13 cellular contexts compared by ENCODE assay signal in genomic region chr10:113947138-113948011, GRCh38.
DNase-seq lines count a peak whose midpoint lies in the region; ATAC-seq, FAIRE-seq and TF ChIP-seq lines count a peak whose summit lies in the region.
"Had no signal": no experiment of that assay in that cellular context is flagged by ENCODE, and none has a peak within 500 bp of the region (broad histone marks: within the 10 kb centered on the region; RNA-seq: fewer than 3 reads in every experiment).

No MANE protein-coding gene starts in this region.

- H2AFZ ChIP-seq in SK-N-SH (ENCODE audit: low read depth): no peak overlapping the region
- no peak overlapping the region for H2AFZ ChIP-seq in keratinocyte (ENCODE audit: control insufficient read depth, low read length)

- H3K9me3 ChIP-seq in SK-N-SH (no peaks in the 10 kb centered on the region), keratinocyte (ENCODE audit: control insufficient read depth, low read depth, low read length) (no peaks in the 10 kb centered on the region), transverse colon (no peaks in the 10 kb centered on the region), WERI-Rb-1 (ENCODE audit: severe bottlenecking) (no peaks in the 10 kb centered on the region)

- H3K4me2 ChIP-seq in SK-N-SH (no peak overlapping the region), keratinocyte (ENCODE audit: control insufficient read depth, extremely low read depth, insufficient read depth, low read depth, low read length) (peak overlapping the region; percentile 9)

- dilution Hi-C loops in keratinocyte (cut with MboI; ENCODE audit: extremely low pct_ligation_motif_present, low sequenced_read_pairs): no loop called here

- CTCF ChIA-PET in SK-N-SH (lab: Yijun Ruan, JAX) (interaction anchor here (0.6 kb wide), 1 partner anchor 16 kb away, joined by 3 read pairs; no protein-coding TSS in a partner anchor), T-cell (lab: Charles Lee) (interaction anchor here in 1 of 2 donors (0.8 kb wide), 1 partner anchor 890 kb away, joined by 3 read pairs; no protein-coding TSS in a partner anchor)

- no peak for TF ChIP-seq RAD21 in SK-N-SH (IDR thresholded peaks at IDR 0.05; ENCODE audit: low read length)

- no peak for TF ChIP-seq CTCF in SK-N-SH (IDR thresholded peaks at IDR 0.05)
- no peak for TF ChIP-seq CTCF in keratinocyte (optimal IDR thresholded peaks at IDR 0.05 in 1 of 3, IDR thresholded peaks at IDR 0.05 in 1 of 3, conservative IDR thresholded peaks at IDR 0.05 in 1 of 3; ENCODE audit: extremely low read depth in 1 of 3, insufficient read depth in 2 of 3, low read length in 3 of 3)
- TF ChIP-seq CTCF in transverse colon (IDR thresholded peaks at IDR 0.05): no peak
- no peak for TF ChIP-seq CTCF in WERI-Rb-1 (IDR thresholded peaks at IDR 0.05; ENCODE audit: low read depth, low read length)

- no peak for TF ChIP-seq POLR2A in transverse colon (IDR thresholded peaks at IDR 0.05)

- H3K9me2 ChIP-seq in SK-N-SH: no peaks in the 10 kb centered on the region

- H3K36me3 Mint-ChIP-seq in T-cell: no peaks in the 10 kb centered on the region

- H3K27me3 Mint-ChIP-seq in T-cell: peaks cover 0 to 6% of the 10 kb centered on the region in 2 donors

- H3K27ac ChIP-seq in SK-N-SH (ENCODE audit: low read depth in 2 of 2, low read length in 1 of 2) (no peak overlapping the region), keratinocyte (ENCODE audit: control insufficient read depth, insufficient read depth, low read length) (no peak overlapping the region), transverse colon (peak overlapping the region; percentile 37 to 67 (median 52)), WERI-Rb-1 (no peak overlapping the region)

- no peaks in the 10 kb centered on the region for H3K9me1 ChIP-seq in keratinocyte (ENCODE audit: control insufficient read depth, extremely low read depth, insufficient read depth, low read length)

- no peaks in the 10 kb centered on the region for H3F3A ChIP-seq in SK-N-SH (replicated peaks; ENCODE audit: insufficient read depth)

- no peaks in the 10 kb centered on the region for H3K27me3 ChIP-seq in SK-N-SH (ENCODE audit: insufficient read depth)
- no peaks in the 10 kb centered on the region for H3K27me3 ChIP-seq in keratinocyte (ENCODE audit: control insufficient read depth, extremely low read depth, insufficient read depth, low read length)
- no peaks in the 10 kb centered on the region for H3K27me3 ChIP-seq in transverse colon
- no peaks in the 10 kb centered on the region for H3K27me3 ChIP-seq in WERI-Rb-1 (ENCODE audit: insufficient read depth, low read depth, severe bottlenecking)

- H3K4me1 ChIP-seq in SK-N-SH (ENCODE audit: control insufficient read depth in 1 of 2, insufficient read depth in 2 of 2, low read depth in 1 of 2, low read length in 1 of 2): peaks cover 5 to 11% of the 10 kb centered on the region in 2 experiments; a peak in 2 of 4 replicates
- H3K4me1 ChIP-seq in keratinocyte (ENCODE audit: control insufficient read depth, extremely low read depth, insufficient read depth, low read length): peaks cover 10% of the 10 kb centered on the region
- H3K4me1 ChIP-seq in transverse colon: peaks cover 0 to 24% (median 14%) of the 10 kb centered on the region in 4 donors

- no peak overlapping the region for H3K4me3 ChIP-seq in SK-N-SH (ENCODE audit: low read depth in 2 of 2, low read length in 1 of 2)
- no peak overlapping the region for H3K4me3 ChIP-seq in keratinocyte (ENCODE audit: control insufficient read depth in 2 of 3, extremely low read depth in 1 of 3, insufficient read depth in 2 of 3, low read depth in 1 of 3, low read length in 3 of 3)
- no peak overlapping the region for H3K4me3 ChIP-seq in transverse colon
- no peak overlapping the region for H3K4me3 ChIP-seq in WERI-Rb-1 (ENCODE audit: low read depth, low read length)

- peak; percentile 31 for DNase-seq in SK-N-SH
- DNase-seq in UCSD-AML1 (lab: John Stamatoyannopoulos, UW; ENCODE audit: unreplicated experiment): peak; percentile 67
- no peak for DNase-seq in keratinocyte (ENCODE audit: low read depth, low spot score)
- peak; percentile 42 for DNase-seq in transverse colon
- DNase-seq in WERI-Rb-1: no peak
- DNase-seq in HuH-7 (ENCODE audit: low spot score): no peak
- no peak for DNase-seq in T-cell
- DNase-seq: HCEC 1CT; stimulated activated CD4-positive, alpha-beta T cell treated with anti-CD3 and anti-CD28 coated beads, Interleukin-15, amount 100 ng/mL, for 24 hours had no signal

- TF ChIP-seq EP300 in SK-N-SH (IDR thresholded peaks at IDR 0.05; ENCODE audit: borderline replicate concordance in 1 of 2, low read depth in 1 of 2, low read length in 1 of 2): no peak
- no peak for TF ChIP-seq EP300 in transverse colon (IDR thresholded peaks at IDR 0.05; ENCODE audit: low read depth)

- H3K4me3 Mint-ChIP-seq in T-cell: no peak overlapping the region
- H3K4me3 Mint-ChIP-seq: activated T-helper 1 cell treated with anti-CD3 and anti-CD28 coated beads, Interleukin-12 subunit alpha, Interleukin-12 subunit beta, Interleukin-2, Interleukin-4 antibody, amounts not matched to agents 30 ng/mL and 10 ng/mL and 1 ng/mL, durations not matched to agents 14 hours and 24 hours and 36 hours; stimulated activated naive CD8-positive, alpha-beta T cell treated with anti-CD3 and anti-CD28 coated beads, Interleukin-15, Interleukin-2, amounts not matched to agents 100 ng/mL and 50 ng/mL, for 24 hours had no signal

- no peak for FAIRE-seq in keratinocyte (lab: Jason Lieb, UNC)
- FAIRE-seq: G401.6 had no signal

- in situ Hi-C loops in transverse colon (cut with MboI; ENCODE audit: low pct_ligation_motif_present in 1 of 4, low pct_unique_long_range_greater_than_20kb in 1 of 4, low sequenced_read_pairs in 3 of 4): no loop called here

- no peaks in the 10 kb centered on the region for H3K9me3 Mint-ChIP-seq in T-cell
- H3K9me3 Mint-ChIP-seq: activated T-helper 1 cell treated with anti-CD3 and anti-CD28 coated beads, Interleukin-12 subunit alpha, Interleukin-12 subunit beta, Interleukin-2, Interleukin-4 antibody, amounts not matched to agents 30 ng/mL and 10 ng/mL and 1 ng/mL, durations not matched to agents 14 hours and 24 hours and 36 hours; stimulated activated naive CD8-positive, alpha-beta T cell treated with anti-CD3 and anti-CD28 coated beads, Interleukin-15, Interleukin-2, amounts not matched to agents 100 ng/mL and 50 ng/mL, for 24 hours had no signal

- POLR2A ChIA-PET in SK-N-SH (lab: Yijun Ruan, JAX): no interaction called here
- POLR2A ChIA-PET in T-cell (lab: Charles Lee): no interaction called here

- peaks cover 0 to 3% (median 0%) of the 10 kb centered on the region in 3 donors for H3K4me1 Mint-ChIP-seq in T-cell

- intact Hi-C loops in transverse colon (cut with DNase I; ENCODE audit: low total_unique reads): no loop called here

- H3K36me3 ChIP-seq in SK-N-SH (replicated peaks in 1 of 2; ENCODE audit: control insufficient read depth in 1 of 2, insufficient read depth in 2 of 2, low read length in 1 of 2): no peaks in the 10 kb centered on the region
- no peaks in the 10 kb centered on the region for H3K36me3 ChIP-seq in keratinocyte (ENCODE audit: control insufficient read depth in 2 of 2, extremely low read depth in 1 of 2, insufficient read depth in 2 of 2, low read length in 2 of 2)
- H3K36me3 ChIP-seq in transverse colon: no peaks in the 10 kb centered on the region
- no peaks in the 10 kb centered on the region for H3K36me3 ChIP-seq in WERI-Rb-1

- H3K27ac Mint-ChIP-seq in T-cell: no peak overlapping the region
- H3K27ac Mint-ChIP-seq: activated T-helper 1 cell treated with anti-CD3 and anti-CD28 coated beads, Interleukin-12 subunit alpha, Interleukin-12 subunit beta, Interleukin-2, Interleukin-4 antibody, amounts not matched to agents 30 ng/mL and 10 ng/mL and 1 ng/mL, durations not matched to agents 14 hours and 24 hours and 36 hours; stimulated activated naive CD8-positive, alpha-beta T cell treated with anti-CD3 and anti-CD28 coated beads, Interleukin-15, Interleukin-2, amounts not matched to agents 100 ng/mL and 50 ng/mL, for 24 hours had no signal

- H4K20me1 ChIP-seq in SK-N-SH (ENCODE audit: insufficient read depth) (no peaks in the 10 kb centered on the region), keratinocyte (ENCODE audit: control insufficient read depth, extremely low read depth, insufficient read depth, low read length) (no peaks in the 10 kb centered on the region)

- H3K9ac ChIP-seq in SK-N-SH: no peak overlapping the region
- no peak overlapping the region for H3K9ac ChIP-seq in keratinocyte (ENCODE audit: control insufficient read depth, extremely low read depth, insufficient read depth, low read length)

- H3K79me2 ChIP-seq in SK-N-SH (ENCODE audit: insufficient read depth) (no peaks in the 10 kb centered on the region), keratinocyte (ENCODE audit: control insufficient read depth, insufficient read depth, low read length) (no peaks in the 10 kb centered on the region)

- 88% methylated on average over 9 of the region's 13 CpGs for WGBS in SK-N-SH (ENCODE audit: low lambda C conversion rate)
- WGBS in transverse colon (ENCODE audit: low coverage in 1 of 2), 2 donors: 59 to 63% methylated on average over 5 to 12 of the region's 13 CpGs

- ATAC-seq in SK-N-SH treated with all-trans-retinoic acid at 6 μM for 48 hours: no peak
- ATAC-seq in T-cell (replicated peaks in 1 of 4): no peak

TF ChIP-seq in SK-N-SH, 30 proteins besides CTCF, POLR2A, EP300 and RAD21:
- no peak for TF ChIP-seq SMC3 (IDR thresholded peaks at IDR 0.05; ENCODE audit: low read depth, low read length)
TF ChIP-seq in SK-N-SH: peak in this region for 0.

TF ChIP-seq in SK-N-SH treated with all-trans-retinoic acid at 6 μM for 48 hours, 23 proteins besides CTCF, POLR2A, EP300 and RAD21 (continues in another document):
- TF ChIP-seq PATZ1 (CRISPR knock-in tag; IDR thresholded peaks at IDR 0.05; ENCODE audit: borderline replicate concordance) (no peak), ZNF565 (CRISPR knock-in tag; conservative IDR thresholded peaks at IDR 0.05; ENCODE audit: low read depth) (no peak), ZNF70 (CRISPR knock-in tag; IDR thresholded peaks at IDR 0.05) (no peak), SNAI2 (CRISPR knock-in tag; IDR thresholded peaks at IDR 0.05) (no peak)

Comparison
In these comparisons a context has a peak if more than half of its experiments do, and no peak if none do; other contexts are left out.
1. DNase-seq: peak in SK-N-SH (single experiment), UCSD-AML1 (single experiment) and transverse colon (single experiment); none in keratinocyte (single experiment), WERI-Rb-1 (single experiment), HuH-7 (single experiment) and T-cell (0 of 34).
2. H3K27ac ChIP-seq: peak in transverse colon (4 of 4); none in SK-N-SH (0 of 2), keratinocyte (single experiment) and WERI-Rb-1 (single experiment).